ENCODE assay signal across 8 cellular contexts in the genomic region with DNA sequence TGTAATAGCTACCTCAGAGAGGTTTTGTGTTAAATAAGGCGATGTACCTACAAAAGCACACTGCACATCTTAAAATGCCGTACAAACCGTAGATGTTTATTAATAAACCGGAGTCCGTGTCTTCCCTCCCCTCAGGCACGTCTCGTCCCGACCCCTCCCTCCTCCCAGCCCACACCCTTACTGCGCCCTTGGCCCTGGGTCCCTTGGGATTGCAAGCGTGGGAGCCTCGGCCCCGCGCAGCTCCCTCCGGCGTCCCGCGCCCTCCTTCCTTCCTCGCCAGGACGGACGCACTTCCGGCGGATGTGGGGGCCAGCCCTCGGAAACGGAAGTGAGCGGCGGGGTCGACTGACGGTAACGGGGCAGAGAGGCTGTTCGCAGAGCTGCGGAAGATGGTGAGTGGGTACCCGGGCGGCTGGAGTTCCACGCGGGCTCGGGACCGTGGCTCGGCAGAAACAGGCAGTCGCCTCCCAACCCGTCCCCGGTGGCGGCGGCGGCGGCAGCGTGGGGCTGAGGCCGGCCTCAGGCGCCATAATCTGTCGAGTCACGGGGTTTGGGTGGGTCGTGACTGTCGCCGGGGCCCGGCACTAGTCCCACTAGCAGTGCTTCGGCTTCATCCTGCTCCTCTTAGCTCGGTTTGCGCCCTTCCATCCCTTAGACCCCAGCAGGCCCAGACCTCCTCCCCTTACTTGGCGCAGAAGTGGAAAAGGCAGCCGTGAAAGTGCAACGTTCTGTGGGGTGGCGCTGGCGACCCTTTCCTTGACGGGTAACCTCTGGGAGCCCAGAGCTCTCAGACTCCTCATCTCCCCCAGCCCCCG. TPM values are rescaled to one million over a fixed set of nuclear protein-coding genes. Genes with fewer than 3 reads are reported as not detected.
DNase-seq lines count a peak whose midpoint lies in the region; ATAC-seq and TF ChIP-seq lines count a peak whose summit lies in the region.

POMP (plus strand) TSS at position 335 of the 815 bp plus-strand sequence; CDS start at position 390, 55 bp downstream.

- H3K36me3 ChIP-seq in KOPT-K1 (ENCODE audit: insufficient read depth, low read length) (peaks cover 38% of the 10 kb centered on the region), RWPE2 (ENCODE audit: low read depth) (peaks cover 42% of the 10 kb centered on the region)

- no peaks in the 10 kb centered on the region for H3K36me3 Mint-ChIP-seq in natural killer cell

- H3K9me3 Mint-ChIP-seq in natural killer cell, result no peaks in the 10 kb centered on the region

- H3K4me1 Mint-ChIP-seq in natural killer cell, result peaks cover 46 to 70% of the 10 kb centered on the region in 2 donors

- H3K27ac Mint-ChIP-seq in natural killer cell, result peak within 1 kb of the TSS; percentile 93 to 96

- H3K4me1 ChIP-seq in RWPE2 (ENCODE audit: insufficient read depth, poor library complexity, severe bottlenecking), result peaks cover 18% of the 10 kb centered on the region

- H3K27ac ChIP-seq in KOPT-K1 (ENCODE audit: low read depth, low read length, poor library complexity, severe bottlenecking) (peak within 1 kb of the TSS; percentile 87), RWPE2 (ENCODE audit: poor library complexity, severe bottlenecking) (peak within 1 kb of the TSS; percentile 53)

- ATAC-seq in GM21737 (IDR thresholded peaks at IDR 0.05; ENCODE audit: unreplicated experiment) (peak; percentile 90), RWPE2 (ENCODE audit: low read depth) (peak; percentile 91), natural killer cell (peak; percentile 85 to 93 (median 91))

- intact Hi-C loops in natural killer cell (cut with micrococcal nuclease), result loop anchor here (1.0 to 5.0 kb wide), 4 partner anchors 59 to 521 kb away; partner anchors contain the start of genes PAN3 and SLC46A3

- H3K27me3 Mint-ChIP-seq in natural killer cell (ENCODE audit: low read depth in 2 of 2), result no peaks in the 10 kb centered on the region

- H3K4me3 ChIP-seq in RWPE2 (ENCODE audit: severe bottlenecking), result peak within 1 kb of the TSS; percentile 86

- no peaks in the 10 kb centered on the region for H3K9me3 ChIP-seq in KOPT-K1 (ENCODE audit: insufficient read depth, low read length, poor library complexity, severe bottlenecking)
- H3K9me3 ChIP-seq in RWPE2 (ENCODE audit: severe bottlenecking), result no peaks in the 10 kb centered on the region

- DNase-seq in Daoy (ENCODE audit: low read depth), result peak; percentile 95
- peak; percentile 83 for DNase-seq in RWPE2 (ENCODE audit: low spot score)
- DNase-seq in activated T-helper 9 cell treated with anti-CD3 and anti-CD28 coated beads, Interleukin-2, amount 50 U/mL, for 16 hours (ENCODE audit: low read depth), result peak; percentile 90
- peak; percentile 93 for DNase-seq in fibroblast of peridontal ligament (ENCODE audit: extremely low read depth)
- DNase-seq in natural killer cell, result peak; percentile 91
- DNase-seq in stimulated activated naive CD4-positive, alpha-beta T cell treated with Interleukin-2 at 50 U/mL for 16 hours (lab: John Stamatoyannopoulos, UW), result peak; percentile 89

- H3K27me3 ChIP-seq in RWPE2 (ENCODE audit: insufficient read depth, poor library complexity, severe bottlenecking), result no peaks in the 10 kb centered on the region

- TF ChIP-seq CTCF in RWPE2 (IDR thresholded peaks at IDR 0.05; ENCODE audit: poor library complexity, severe bottlenecking) (peak; percentile 1), natural killer cell (IDR thresholded peaks at IDR 0.05) (no peak)

- peak within 1 kb of the TSS; percentile 94 for H3K4me3 Mint-ChIP-seq in natural killer cell

RNA-seq across cellular contexts. Expression of gene POMP, which starts in this region (rescaled TPM):
- 212 and 228 TPM in 2 replicates for total RNA-seq in Daoy (2014; rRNA removed; shearing (Covaris generic))
- total RNA-seq in natural killer cell, result 10 to 100 TPM; 33.0 to 42.2 (median 36.0) TPM

Comparison
In these comparisons a context has a peak if more than half of its experiments do, and no peak if none do; other contexts are left out.
1. Peak in every context shown above with its lines: DNase-seq, ATAC-seq, H3K4me3 ChIP-seq and H3K27ac ChIP-seq.